In genomic region chr10:124791378-124792348, GRCh38 we compare ENCODE assay signal across 9 cellular contexts. TPM values are rescaled to one million over a fixed set of nuclear protein-coding genes. Genes with fewer than 3 reads are reported as not detected.
DNase-seq lines count a peak whose midpoint lies in the region; ATAC-seq, FAIRE-seq and TF ChIP-seq lines count a peak whose summit lies in the region.
"Had no signal": no experiment of that assay in that cellular context is flagged by ENCODE, and none has a peak within 500 bp of the region (broad histone marks: within the 10 kb centered on the region; RNA-seq: fewer than 3 reads in every experiment).

TSS of gene EEF1AKMT2 (minus strand) at chr10:124791887. CDS start at chr10:124791833, 54 bp downstream.

- peak; percentile 42 for ATAC-seq in GM18870 (IDR thresholded peaks at IDR 0.05; ENCODE audit: unreplicated experiment)
- ATAC-seq in HG03108 (IDR thresholded peaks at IDR 0.05; ENCODE audit: unreplicated experiment) = peak; percentile 96
- ATAC-seq in WTC11 = peak; percentile 95

- peak; percentile 94 for DNase-seq in AG08395 (ENCODE audit: low spot score)
- peak; percentile 61 for DNase-seq in NCI-H2196 (lab: John Stamatoyannopoulos, UW; ENCODE audit: unreplicated experiment)
- peak; percentile 89 for DNase-seq in WTC11 (ENCODE audit: low spot score)
- peak; percentile 61 for DNase-seq in bronchial epithelial cell (ENCODE audit: low read depth)
- peak; percentile 80 for DNase-seq in iris pigment epithelial cell (ENCODE audit: low read depth)
- peak; percentile 83 for DNase-seq in stimulated activated CD4-positive, alpha-beta T cell treated with anti-CD3 and anti-CD28 coated beads, Interleukin-12 subunit alpha, Interleukin-12 subunit beta, amount 100 ng/mL, for 4 hours

- H3K27me3 ChIP-seq in bronchial epithelial cell (ENCODE audit: control insufficient read depth, insufficient read depth, low read length) = no peaks in the 10 kb centered on the region

- POLR2A ChIA-PET in WTC11 (lab: Charles Lee) = interaction anchor here (0.6 to 1.0 kb wide), 3 partner anchors 10 to 220 kb away, joined by 3 to 4 read pairs (median 3); no protein-coding TSS in a partner anchor

- CTCF ChIA-PET in WTC11 (lab: Charles Lee) = interaction anchor here (0.5 to 1.6 kb wide), 10 partner anchors 9 to 263 kb away, joined by 3 to 7 read pairs (median 4); partner anchors contain the start of gene ABRAXAS2

- peak within 1 kb of the TSS; percentile 97 for H3K4me3 ChIP-seq in bronchial epithelial cell (ENCODE audit: low read depth, low read length)

- H3K4me1 Mint-ChIP-seq in WTC11 = peaks cover 8% of the 10 kb centered on the region

- TF ChIP-seq CTCF in WTC11 (IDR thresholded peaks at IDR 0.05) (no peak), bronchial epithelial cell (IDR thresholded peaks at IDR 0.05; ENCODE audit: insufficient read depth, low read length, severe bottlenecking) (peak; percentile 42)

- H3K36me3 ChIP-seq in bronchial epithelial cell (ENCODE audit: control insufficient read depth, insufficient read depth, low read length) = no peaks in the 10 kb centered on the region

- peak within 1 kb of the TSS; percentile 97 for H3K4me3 Mint-ChIP-seq in WTC11

- peak within 1 kb of the TSS; percentile 98 for H3K27ac Mint-ChIP-seq in WTC11

- H3K27me3 Mint-ChIP-seq in WTC11 (ENCODE audit: low read depth) = no peaks in the 10 kb centered on the region; the same call in 1 of the 2 replicates

- H3K36me3 Mint-ChIP-seq in WTC11 = peaks cover 17% of the 10 kb centered on the region

- no peak for FAIRE-seq in bronchial epithelial cell (lab: Jason Lieb, UNC)
- FAIRE-seq: TTC549 had no signal

- no peaks in the 10 kb centered on the region for H3K9me3 Mint-ChIP-seq in WTC11

TF ChIP-seq in WTC11, 78 proteins besides CTCF, POLR2A, EP300 and RAD21 (continues in another document):
- 0 out of 2 replicates have a peak, but pooled peaks have one; percentile 29 for TF ChIP-seq TEAD4 (CRISPR knock-in tag; IDR thresholded peaks at IDR 0.05)
- TF ChIP-seq ZNF423 (CRISPR knock-in tag; IDR thresholded peaks at IDR 0.05) = peak; percentile 52
- TF ChIP-seq TP53 (CRISPR knock-in tag; IDR thresholded peaks at IDR 0.05) = peak; percentile 74; the same call in 1 of the 2 replicates
- peak; percentile 65 for TF ChIP-seq SP1 (CRISPR knock-in tag; conservative IDR thresholded peaks at IDR 0.05)
- peak; percentile 99 for TF ChIP-seq CBFB (CRISPR knock-in tag; IDR thresholded peaks at IDR 0.05; ENCODE audit: low read depth)
- TF ChIP-seq HMGA2 (CRISPR knock-in tag; IDR thresholded peaks at IDR 0.05) = no peak; the same call in 1 of the 2 replicates
- TF ChIP-seq GABPB1 (CRISPR knock-in tag; IDR thresholded peaks at IDR 0.05) = peak; percentile 61; the same call in 1 of the 2 replicates
- peak; percentile 74 for TF ChIP-seq ZNF219 (CRISPR knock-in tag; IDR thresholded peaks at IDR 0.05; ENCODE audit: borderline replicate concordance)
- peak; percentile 53; the same call in 1 of the 2 replicates for TF ChIP-seq E2F1 (CRISPR knock-in tag; IDR thresholded peaks at IDR 0.05)
- peak; percentile 67; the same call in 1 of the 2 replicates for TF ChIP-seq ATF1 (CRISPR knock-in tag; IDR thresholded peaks at IDR 0.05)
- peak; percentile 96 for TF ChIP-seq ETV6 (CRISPR knock-in tag; IDR thresholded peaks at IDR 0.05)
- TF ChIP-seq ATF3 (CRISPR knock-in tag; conservative IDR thresholded peaks at IDR 0.05) = no peak
- no peak for TF ChIP-seq ZNF425 (CRISPR knock-in tag; conservative IDR thresholded peaks at IDR 0.05)
- peak; percentile 71; the same call in 1 of the 2 replicates for TF ChIP-seq ZNF263 (CRISPR knock-in tag; IDR thresholded peaks at IDR 0.05; ENCODE audit: low read depth)
- TF ChIP-seq PRDM15 (CRISPR knock-in tag; IDR thresholded peaks at IDR 0.05) = no peak
- no peak for TF ChIP-seq FOXJ3 (CRISPR knock-in tag; IDR thresholded peaks at IDR 0.05; ENCODE audit: borderline replicate concordance)
- TF ChIP-seq JUN (CRISPR knock-in tag; IDR thresholded peaks at IDR 0.05) = peak; percentile 93
- no peak for TF ChIP-seq RORB (CRISPR knock-in tag; IDR thresholded peaks at IDR 0.05)
- peak; percentile 88 for TF ChIP-seq MAX (CRISPR knock-in tag; IDR thresholded peaks at IDR 0.05)
- TF ChIP-seq MYBL2 (CRISPR knock-in tag; IDR thresholded peaks at IDR 0.05) = peak; percentile 98
- peak; percentile 92 for TF ChIP-seq ZNF138 (CRISPR knock-in tag; conservative IDR thresholded peaks at IDR 0.05)
- no peak for TF ChIP-seq NFYB (CRISPR knock-in tag; conservative IDR thresholded peaks at IDR 0.05; ENCODE audit: low read depth)
- TF ChIP-seq E2F4 (CRISPR knock-in tag; IDR thresholded peaks at IDR 0.05; ENCODE audit: borderline replicate concordance, low read depth) = peak; percentile 38; the same call in 1 of the 2 replicates

RNA-seq across cellular contexts. Expression of gene EEF1AKMT2, which starts in this region (rescaled TPM):
- total RNA-seq in WTC11 (2021) = 21.6 to 26.4 TPM (median 25.7 TPM) in 3 replicates
- 16.5 and 21.1 TPM in 2 replicates for total RNA-seq in bronchial epithelial cell

Comparison
In these comparisons a context has a peak if more than half of its experiments do, and no peak if none do; other contexts are left out.
1. Peak in every context shown above with its lines: DNase-seq, ATAC-seq and H3K4me3 ChIP-seq.
2. ATAC-seq: peak in every context shown above with its lines; median percentile 96 in HG03108; 95 in WTC11; 42 in GM18870.